Comparison of ENCODE assay signal across 15 cellular contexts in genomic region chr10:48465860-48466521, GRCh38.
DNase-seq lines count a peak whose midpoint lies in the region; ATAC-seq, FAIRE-seq and TF ChIP-seq lines count a peak whose summit lies in the region.
"Had no signal": no experiment of that assay in that cellular context is flagged by ENCODE, and none has a peak within 500 bp of the region (broad histone marks: within the 10 kb centered on the region; RNA-seq: fewer than 3 reads in every experiment).

No MANE protein-coding gene starts in this region.

- dilution Hi-C loops in keratinocyte (cut with MboI; ENCODE audit: extremely low pct_ligation_motif_present, low sequenced_read_pairs): no loop called here

- peak; percentile 32 for FAIRE-seq in keratinocyte (lab: Jason Lieb, UNC)
- FAIRE-seq: GM18507 had no signal

- no peaks in the 10 kb centered on the region for H3K27me3 Mint-ChIP-seq in activated T-cell treated with anti-CD3 and anti-CD28 coated beads, Interleukin-2, amount 50 U/mL, for 24 hours
- no peaks in the 10 kb centered on the region for H3K27me3 Mint-ChIP-seq in activated T-cell treated with anti-CD3 and anti-CD28 coated beads, Interleukin-2, amount 50 U/mL, for 72 hours (ENCODE audit: low read depth)

- no peak for TF ChIP-seq POLR2A in suprapubic skin (IDR thresholded peaks at IDR 0.05)

- H3K4me3 ChIP-seq in dorsolateral prefrontal cortex (peak overlapping the region in 48 of 59 donors; percentile 14 to 59 (median 37)), keratinocyte (ENCODE audit: control insufficient read depth in 2 of 3, extremely low read depth in 1 of 3, insufficient read depth in 2 of 3, low read depth in 1 of 3, low read length in 3 of 3) (peak overlapping the region; percentile 44 to 52 (median 47)), suprapubic skin (peak overlapping the region; percentile 40)
- H3K4me3 ChIP-seq: SK-N-MC had no signal

- H3K4me2 ChIP-seq in keratinocyte (ENCODE audit: control insufficient read depth, extremely low read depth, insufficient read depth, low read depth, low read length): peak overlapping the region; percentile 83

- H2AFZ ChIP-seq in keratinocyte (ENCODE audit: control insufficient read depth, low read length): peak overlapping the region; percentile 63

- intact Hi-C loops in dorsolateral prefrontal cortex (cut with DNase I): no loop called here

- peak overlapping the region; percentile 73 for H3K9ac ChIP-seq in keratinocyte (ENCODE audit: control insufficient read depth, extremely low read depth, insufficient read depth, low read length)

- peaks cover 34% of the 10 kb centered on the region for H3K4me1 ChIP-seq in keratinocyte (ENCODE audit: control insufficient read depth, extremely low read depth, insufficient read depth, low read length)
- peaks cover 21% of the 10 kb centered on the region for H3K4me1 ChIP-seq in suprapubic skin

- H3K36me3 ChIP-seq in keratinocyte (ENCODE audit: control insufficient read depth in 2 of 2, extremely low read depth in 1 of 2, insufficient read depth in 2 of 2, low read length in 2 of 2): no peaks in the 10 kb centered on the region
- no peaks in the 10 kb centered on the region for H3K36me3 ChIP-seq in suprapubic skin

- TF ChIP-seq EP300 in suprapubic skin (IDR thresholded peaks at IDR 0.05): no peak

- ATAC-seq in activated T-cell treated with anti-CD3 and anti-CD28 coated beads, Interleukin-2, amount 50 U/mL, for 72 hours (replicated peaks in 1 of 2): no peak
- ATAC-seq in GM21737 (IDR thresholded peaks at IDR 0.05; ENCODE audit: unreplicated experiment) (no peak), HG03025 (IDR thresholded peaks at IDR 0.05; ENCODE audit: low FRiP score, unreplicated experiment) (no peak), GM21526 (IDR thresholded peaks at IDR 0.05; ENCODE audit: low FRiP score, unreplicated experiment) (no peak)
- ATAC-seq: activated naive CD4-positive, alpha-beta T cell treated with anti-CD3 and anti-CD28 coated beads, Interleukin-2, amount 50 U/mL, for 72 hours had no signal

- H3K36me3 Mint-ChIP-seq in activated T-cell treated with anti-CD3 and anti-CD28 coated beads, Interleukin-2, amount 50 U/mL, for 24 hours (ENCODE audit: low read depth): no peaks in the 10 kb centered on the region
- H3K36me3 Mint-ChIP-seq in activated T-cell treated with anti-CD3 and anti-CD28 coated beads, Interleukin-2, amount 50 U/mL, for 72 hours (ENCODE audit: insufficient read depth in 2 of 2): no peaks in the 10 kb centered on the region
- H3K36me3 Mint-ChIP-seq: activated naive CD4-positive, alpha-beta T cell treated with anti-CD3 and anti-CD28 coated beads, Interleukin-2, amount 50 U/mL, for 72 hours had no signal

- no peak overlapping the region for H3K27ac Mint-ChIP-seq in activated T-cell treated with anti-CD3 and anti-CD28 coated beads, Interleukin-2, amount 50 U/mL, for 24 hours
- H3K27ac Mint-ChIP-seq in activated T-cell treated with anti-CD3 and anti-CD28 coated beads, Interleukin-2, amount 50 U/mL, for 72 hours: no peak overlapping the region
- H3K27ac Mint-ChIP-seq: activated naive CD4-positive, alpha-beta T cell treated with anti-CD3 and anti-CD28 coated beads, Interleukin-2, amount 50 U/mL, for 72 hours had no signal

- no peaks in the 10 kb centered on the region for H3K79me2 ChIP-seq in keratinocyte (ENCODE audit: control insufficient read depth, insufficient read depth, low read length)

- no peak for TF ChIP-seq CTCF in dorsolateral prefrontal cortex (IDR thresholded peaks at IDR 0.05 in 54 of 56, conservative IDR thresholded peaks at IDR 0.05 in 2 of 56; ENCODE audit: low read depth in 1 of 56, partially characterized antibody in 56 of 56)
- no peak for TF ChIP-seq CTCF in keratinocyte (optimal IDR thresholded peaks at IDR 0.05 in 1 of 3, IDR thresholded peaks at IDR 0.05 in 1 of 3, conservative IDR thresholded peaks at IDR 0.05 in 1 of 3; ENCODE audit: extremely low read depth in 1 of 3, insufficient read depth in 2 of 3, low read length in 3 of 3)
- TF ChIP-seq CTCF in suprapubic skin (IDR thresholded peaks at IDR 0.05): no peak

- H3K9me3 ChIP-seq in keratinocyte (ENCODE audit: control insufficient read depth, low read depth, low read length) (no peaks in the 10 kb centered on the region), suprapubic skin (no peaks in the 10 kb centered on the region)

- no peak overlapping the region for H3K4me3 Mint-ChIP-seq in activated T-cell treated with anti-CD3 and anti-CD28 coated beads, Interleukin-2, amount 50 U/mL, for 24 hours
- H3K4me3 Mint-ChIP-seq in activated T-cell treated with anti-CD3 and anti-CD28 coated beads, Interleukin-2, amount 50 U/mL, for 72 hours: no peak overlapping the region

- H4K20me1 ChIP-seq in keratinocyte (ENCODE audit: control insufficient read depth, extremely low read depth, insufficient read depth, low read length): no peaks in the 10 kb centered on the region

- no peaks in the 10 kb centered on the region for H3K9me3 Mint-ChIP-seq in activated T-cell treated with anti-CD3 and anti-CD28 coated beads, Interleukin-2, amount 50 U/mL, for 24 hours
- no peaks in the 10 kb centered on the region for H3K9me3 Mint-ChIP-seq in activated T-cell treated with anti-CD3 and anti-CD28 coated beads, Interleukin-2, amount 50 U/mL, for 72 hours
- H3K9me3 Mint-ChIP-seq: activated naive CD4-positive, alpha-beta T cell treated with anti-CD3 and anti-CD28 coated beads, Interleukin-2, amount 50 U/mL, for 72 hours had no signal

- no peaks in the 10 kb centered on the region for H3K27me3 ChIP-seq in dorsolateral prefrontal cortex
- H3K27me3 ChIP-seq in keratinocyte (ENCODE audit: control insufficient read depth, extremely low read depth, insufficient read depth, low read length): no peaks in the 10 kb centered on the region
- peaks cover 9% of the 10 kb centered on the region for H3K27me3 ChIP-seq in suprapubic skin

- H3K27ac ChIP-seq in dorsolateral prefrontal cortex (peak overlapping the region in 2 of 59 donors; percentile 10 to 56), keratinocyte (ENCODE audit: control insufficient read depth, insufficient read depth, low read length) (no peak overlapping the region), suprapubic skin (no peak overlapping the region)
- H3K27ac ChIP-seq: SK-N-MC had no signal

- 62% methylated on average over 4 of the region's 42 CpGs for WGBS in suprapubic skin

- no peaks in the 10 kb centered on the region for H3K9me1 ChIP-seq in keratinocyte (ENCODE audit: control insufficient read depth, extremely low read depth, insufficient read depth, low read length)

- H3K4me1 Mint-ChIP-seq in activated T-cell treated with anti-CD3 and anti-CD28 coated beads, Interleukin-2, amount 50 U/mL, for 24 hours (ENCODE audit: low read depth): no peaks in the 10 kb centered on the region
- no peaks in the 10 kb centered on the region for H3K4me1 Mint-ChIP-seq in activated T-cell treated with anti-CD3 and anti-CD28 coated beads, Interleukin-2, amount 50 U/mL, for 72 hours (ENCODE audit: low read depth)

- peak; percentile 20 for DNase-seq in activated T-cell treated with anti-CD3 and anti-CD28 coated beads, Interleukin-2, amount 50 U/mL, for 24 hours
- DNase-seq in activated T-cell treated with anti-CD3 and anti-CD28 coated beads, Interleukin-2, amount 50 U/mL, for 72 hours: no peak
- peak in 4 of 10 donors; percentile 8 to 39 (median 16) for DNase-seq in dorsolateral prefrontal cortex
- no peak for DNase-seq in keratinocyte (ENCODE audit: low read depth, low spot score)
- DNase-seq in suprapubic skin (ENCODE audit: low spot score in 2 of 2): peak; percentile 54 to 76
- DNase-seq: activated CD4-positive, alpha-beta T cell treated with anti-CD3 and anti-CD28 coated beads for 48 hours; DND-41; effector memory CD4-positive, alpha-beta T cell; NCI-H1092 had no signal

Comparison
In these comparisons a context has a peak if more than half of its experiments do, and no peak if none do; other contexts are left out.
1. DNase-seq: peak in activated T-cell treated with anti-CD3 and anti-CD28 coated beads, Interleukin-2, amount 50 U/mL, for 24 hours (single experiment) and suprapubic skin (2 of 2); none in activated T-cell treated with anti-CD3 and anti-CD28 coated beads, Interleukin-2, amount 50 U/mL, for 72 hours (0 of 2) and keratinocyte (single experiment).
2. Peak in every context shown above with its lines, with median percentiles within 50 percentile points of each other: H3K4me3 ChIP-seq.